8 cellular contexts compared by ENCODE assay signal in genomic region chr17:80008383-80008840, GRCh38. TPM values are rescaled to one million over a fixed set of nuclear protein-coding genes. Genes with fewer than 3 reads are reported as not detected.
DNase-seq lines count a peak whose midpoint lies in the region; ATAC-seq and TF ChIP-seq lines count a peak whose summit lies in the region.

No MANE protein-coding gene starts in this region.

- ATAC-seq in GM19035 (IDR thresholded peaks at IDR 0.05; ENCODE audit: unreplicated experiment) = no peak

- DNase-seq in BJ (ENCODE audit: low read depth) (no peak), HEK293T (ENCODE audit: extremely low spot score) (peak; percentile 93), NCI-H69 (lab: John Stamatoyannopoulos, UW) (peak; percentile 95), dedifferentiated amniotic fluid mesenchymal stem cell (ENCODE audit: extremely low spot score) (peak; percentile 18), lung microvascular endothelial cell (ENCODE audit: low read depth in 2 of 2) (peak; percentile 59 to 77)
- DNase-seq in activated CD4-positive, alpha-beta T cell treated with anti-CD3 and anti-CD28 coated beads, Interleukin-2, amount 50 U/mL, for 4 hours = peak; percentile 69 to 70
- DNase-seq in stimulated activated CD8-positive, alpha-beta memory T cell treated with anti-CD3 and anti-CD28 coated beads, Interleukin-15, amount 100 ng/mL, for 48 hours (ENCODE audit: low read depth in 2 of 2) = peak; percentile 66 to 70

- no peak overlapping the region for H3K4me3 ChIP-seq in BJ (ENCODE audit: low read depth, low read length)

- POLR2A ChIA-PET in BJ (lab: Charles Lee) = no interaction called here
- POLR2A ChIA-PET in HEK293T (lab: Yijun Ruan, JAX) = interaction anchor here (0.5 to 3.8 kb wide), 6 partner anchors 15 to 446 kb away, joined by 3 to 35 read pairs (median 3); partner anchors contain the start of gene GAA

- H3K36me3 ChIP-seq in BJ (ENCODE audit: control insufficient read depth, insufficient read depth, low read length) = peaks cover 12% of the 10 kb centered on the region

- no peaks in the 10 kb centered on the region for H3K27me3 ChIP-seq in BJ (ENCODE audit: control insufficient read depth, insufficient read depth, low read length)

- CTCF ChIA-PET in BJ (lab: Yijun Ruan, JAX) = interaction anchor here (0.6 to 5.1 kb wide), 35 partner anchors 8 to 266 kb away, joined by 3 to 51 read pairs (median 4); partner anchors contain the start of genes CBX4 and GAA
- CTCF ChIA-PET in HEK293T (lab: Yijun Ruan, JAX) = interaction anchor here (0.6 to 1.8 kb wide), 12 partner anchors 9 to 386 kb away, joined by 3 to 19 read pairs (median 5); partner anchors contain the start of gene GAA

- TF ChIP-seq CTCF in BJ (IDR thresholded peaks at IDR 0.05; ENCODE audit: insufficient read depth, low read depth, low read length) = peak; percentile 97

TF ChIP-seq in HEK293T, 16 proteins besides CTCF, POLR2A, EP300 and RAD21:
- no peak for TF ChIP-seq NFRKB (IDR thresholded peaks at IDR 0.05)
- no peak for TF ChIP-seq HDGF (IDR thresholded peaks at IDR 0.05; ENCODE audit: borderline replicate concordance)
- TF ChIP-seq ARNT (IDR thresholded peaks at IDR 0.05) = no peak
- TF ChIP-seq ZNF384 (IDR thresholded peaks at IDR 0.05) = no peak
- no peak for TF ChIP-seq LEF1 (IDR thresholded peaks at IDR 0.05; ENCODE audit: borderline replicate concordance)
- TF ChIP-seq ELF4 (IDR thresholded peaks at IDR 0.05) = no peak
- no peak for TF ChIP-seq FOXK2 (IDR thresholded peaks at IDR 0.05)
- TF ChIP-seq L3MBTL2 (conservative IDR thresholded peaks at IDR 0.05) = no peak
- TF ChIP-seq FOXA1 (IDR thresholded peaks at IDR 0.05) = no peak
TF ChIP-seq in HEK293T: peak in this region for 0.

RNA-seq across cellular contexts. Expression of gene TBC1D16, which starts 27.3 kb away (rescaled TPM):
- polyA plus RNA-seq in BJ (2011; rRNA removed) = 8.4 and 9.0 TPM in 2 replicates
- polyA minus RNA-seq in BJ (2011; rRNA and poly(A)+ RNA removed) = 15.4 and 17.8 TPM in 2 replicates
- total RNA-seq in lung microvascular endothelial cell = 31.2 and 48.8 TPM in 2 replicates

RNA-seq across cellular contexts. Expression of gene CCDC40, which starts 28.0 kb away (rescaled TPM):
- polyA plus RNA-seq in BJ (2011; rRNA removed) = 2.3 and 3.1 TPM in 2 replicates
- 2.2 and 3.7 TPM in 2 replicates for polyA minus RNA-seq in BJ (2011; rRNA and poly(A)+ RNA removed)
- 0.87 and 4.0 TPM in 2 replicates for total RNA-seq in lung microvascular endothelial cell
